Comparison of ENCODE assay signal across 20 cellular contexts in the genomic region with DNA sequence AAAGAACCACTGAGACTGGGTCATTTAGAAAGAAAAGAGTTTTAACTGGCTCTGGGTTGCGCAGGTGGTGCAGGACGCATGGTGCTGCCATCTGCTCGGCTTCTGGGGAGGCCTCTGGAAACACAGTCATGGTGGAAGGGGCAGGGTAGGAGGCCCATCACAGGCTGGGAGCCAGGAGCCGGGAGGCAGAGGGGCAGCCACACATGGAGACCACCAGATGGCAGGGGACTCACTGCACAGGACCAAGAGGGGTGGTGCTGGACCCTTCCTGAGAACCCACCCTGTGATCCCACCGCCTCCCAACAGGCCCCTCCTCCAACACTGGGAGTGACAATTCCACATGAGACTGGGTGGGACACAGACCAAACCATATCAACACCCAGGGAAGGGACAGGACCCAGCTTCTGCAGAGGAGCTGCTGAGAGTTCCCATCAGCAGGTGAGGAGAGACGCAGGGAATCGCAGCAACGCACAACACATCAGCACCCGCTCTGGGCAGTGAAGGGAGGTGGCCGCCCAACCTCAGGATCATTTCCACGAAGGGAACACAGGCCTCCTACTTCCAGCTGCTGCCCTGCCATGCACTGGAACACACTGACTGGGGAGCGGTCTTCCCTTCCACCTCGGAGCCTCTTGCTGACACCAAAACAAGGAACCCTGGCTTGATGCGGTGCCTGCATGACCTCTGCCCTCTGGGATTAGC.
"Had no signal": no experiment of that assay in that cellular context is flagged by ENCODE, and none has a peak within 500 bp of the region (broad histone marks: within the 10 kb centered on the region; RNA-seq: fewer than 3 reads in every experiment).

No MANE protein-coding gene starts in this region.

- H3K9me3 ChIP-seq: gastrocnemius medialis, left lung, lower lobe of right lung, psoas muscle, right lobe of liver, suprapubic skin, thyroid gland, upper lobe of right lung, vagina had no signal

- H3K27ac ChIP-seq: dorsolateral prefrontal cortex, left lung, lower lobe of right lung, parathyroid adenoma, psoas muscle, right lobe of liver, suprapubic skin, upper lobe of right lung, vagina had no signal

- H3K79me2 ChIP-seq: parathyroid adenoma had no signal

- H3K36me3 Mint-ChIP-seq: memory B cell, naive B cell had no signal

- H3K36me3 ChIP-seq: gastrocnemius medialis, left lung, lower lobe of right lung, right lobe of liver, suprapubic skin, upper lobe of right lung, vagina had no signal

- ATAC-seq: gastrocnemius medialis; lower lobe of right lung; right lobe of liver; stimulated activated naive CD8-positive, alpha-beta T cell treated with anti-CD3 and anti-CD28 coated beads, Interleukin-15, Interleukin-2, amounts not matched to agents 100 U/mL and 50 U/mL, for 24 hours; upper lobe of right lung had no signal

- DNase-seq: cortex of kidney; effector CD8-positive, alpha-beta T cell; gastrocnemius medialis; lower lobe of right lung; midbrain; naive B cell; psoas muscle; retina; stimulated activated naive CD8-positive, alpha-beta T cell treated with anti-CD3 and anti-CD28 coated beads, Interleukin-15, Interleukin-2, amounts not matched to agents 100 U/mL and 50 U/mL, for 24 hours; upper lobe of right lung had no signal

- H3K9ac ChIP-seq: parathyroid adenoma had no signal

- H3K4me1 Mint-ChIP-seq: memory B cell had no signal

- H3K9me3 Mint-ChIP-seq: memory B cell, naive B cell, nephron had no signal

- H3K27ac Mint-ChIP-seq: memory B cell had no signal

- H3K4me1 ChIP-seq: gastrocnemius medialis, left lung, lower lobe of right lung, parathyroid adenoma, psoas muscle, right lobe of liver, thyroid gland, upper lobe of right lung, vagina had no signal

- H2AFZ ChIP-seq: parathyroid adenoma had no signal

- H3K4me3 Mint-ChIP-seq: memory B cell, naive B cell, nephron had no signal

- H3K27me3 ChIP-seq: left lung, right lobe of liver, thyroid gland, upper lobe of right lung, vagina had no signal

- H3K4me3 ChIP-seq: dorsolateral prefrontal cortex, gastrocnemius medialis, left lung, lower lobe of right lung, psoas muscle, right lobe of liver, suprapubic skin, thyroid gland, upper lobe of right lung, vagina had no signal

- FAIRE-seq: endometrium had no signal
